Comparison of ENCODE assay signal across 10 cellular contexts in the genomic region with DNA sequence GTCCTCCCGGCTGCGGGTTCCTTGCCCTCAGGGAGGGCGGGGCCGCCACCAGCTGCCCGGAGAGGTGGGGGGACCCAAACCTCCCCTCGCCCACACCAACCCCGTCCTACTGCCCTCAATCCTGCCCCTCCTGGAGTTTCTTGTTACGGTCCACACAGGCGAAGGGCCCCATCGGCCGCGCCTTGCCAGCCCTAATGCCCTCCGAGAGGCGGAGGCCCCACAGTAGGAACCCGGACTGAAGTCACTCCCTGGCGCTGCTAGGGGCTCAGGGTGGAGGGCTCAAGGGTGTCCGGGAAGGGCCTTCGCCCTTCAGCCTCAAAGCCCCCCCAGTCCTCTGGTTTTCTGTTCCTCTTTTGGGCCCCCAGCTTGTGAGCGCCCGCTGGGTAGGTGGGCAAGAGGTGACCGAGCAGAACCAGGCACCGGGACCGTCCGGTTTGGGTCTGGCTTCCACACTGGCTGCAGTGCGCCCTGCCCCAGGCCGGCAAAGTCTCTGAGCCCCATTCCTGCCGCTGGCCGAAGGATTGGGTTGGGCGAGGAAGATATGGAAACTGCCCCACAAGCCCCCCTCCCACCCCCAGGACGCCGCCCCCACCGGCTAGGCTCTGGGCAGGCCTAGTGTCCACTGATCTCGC. TPM values are rescaled to one million over a fixed set of nuclear protein-coding genes. Genes with fewer than 3 reads are reported as not detected.
A peak's percentile ranks its signal among the peaks of the same experiment; 100 is the strongest.
DNase-seq lines count a peak whose midpoint lies in the region; ATAC-seq and TF ChIP-seq lines count a peak whose summit lies in the region.
"Had no signal": no experiment of that assay in that cellular context is flagged by ENCODE, and none has a peak within 500 bp of the region (broad histone marks: within the 10 kb centered on the region; RNA-seq: fewer than 3 reads in every experiment).

No MANE protein-coding gene starts in this region.

- H3K4me1 Mint-ChIP-seq in activated T-cell treated with anti-CD3 and anti-CD28 coated beads, Interleukin-2, amount 50 U/mL, for 72 hours (ENCODE audit: low read depth): peaks cover 5% of the 10 kb centered on the region

- H3K27me3 ChIP-seq in ectodermal cell (ENCODE audit: control insufficient read depth, insufficient read depth, low read length, poor library complexity, severe bottlenecking) (peaks cover 64% of the 10 kb centered on the region), mucosa of rectum (ENCODE audit: control insufficient read depth in 2 of 2, insufficient read depth in 2 of 2, low read length in 2 of 2) (peaks cover 0 to 5% of the 10 kb centered on the region in 2 donors), upper lobe of right lung (peaks cover 25% of the 10 kb centered on the region), Karpas-422 (ENCODE audit: low read length) (no peaks in the 10 kb centered on the region)

- H3K4me1 ChIP-seq in ectodermal cell (ENCODE audit: control insufficient read depth, insufficient read depth, low read length) (peaks cover 16% of the 10 kb centered on the region), mucosa of rectum (ENCODE audit: control insufficient read depth in 2 of 2, insufficient read depth in 2 of 2, low read length in 2 of 2) (peaks cover 25 to 31% of the 10 kb centered on the region in 2 donors), upper lobe of right lung (peaks cover 24% of the 10 kb centered on the region), Karpas-422 (ENCODE audit: low read length) (no peaks in the 10 kb centered on the region)
- H3K4me1 ChIP-seq: BE2C had no signal

- peak overlapping the region; percentile 54 to 66 for H3K4me3 Mint-ChIP-seq in activated T-cell treated with anti-CD3 and anti-CD28 coated beads, Interleukin-2, amount 50 U/mL, for 72 hours

- intact Hi-C loops in upper lobe of right lung (cut with DNase I): no loop called here

- H3K9me2 ChIP-seq in Karpas-422 (replicated peaks; ENCODE audit: insufficient read depth, low read length): no peaks in the 10 kb centered on the region

- no peaks in the 10 kb centered on the region for H3K9me3 Mint-ChIP-seq in activated T-cell treated with anti-CD3 and anti-CD28 coated beads, Interleukin-2, amount 50 U/mL, for 72 hours

- 15 to 17% methylated on average over 29 to 33 of the region's 33 CpGs for WGBS in ectodermal cell, 2 experiments

- H3K9ac ChIP-seq in mucosa of rectum (ENCODE audit: low read depth in 1 of 2, low read length in 2 of 2) (peak overlapping the region; percentile 41 to 83), Karpas-422 (ENCODE audit: low read length) (no peak overlapping the region)

- H2AFZ ChIP-seq in Karpas-422 (ENCODE audit: low read length): no peak overlapping the region

- H3K4me2 ChIP-seq in Karpas-422 (ENCODE audit: low read depth, low read length, poor library complexity, severe bottlenecking): no peak overlapping the region

- H3K4me3 ChIP-seq in ectodermal cell (ENCODE audit: insufficient read depth, low read depth, low read length) (peak overlapping the region; percentile 27), mucosa of rectum (ENCODE audit: low read length in 2 of 2) (peak overlapping the region in 1 of 2 donors; percentile 63), upper lobe of right lung (peak overlapping the region; percentile 46), Karpas-422 (ENCODE audit: low read length) (no peak overlapping the region)

- H3K79me2 ChIP-seq in Karpas-422 (ENCODE audit: low read length): no peaks in the 10 kb centered on the region

- no peaks in the 10 kb centered on the region for H3K9me3 ChIP-seq in ectodermal cell (ENCODE audit: control insufficient read depth, low read length)
- no peaks in the 10 kb centered on the region for H3K9me3 ChIP-seq in mucosa of rectum (ENCODE audit: control insufficient read depth in 2 of 2, low read length in 2 of 2)
- no peaks in the 10 kb centered on the region for H3K9me3 ChIP-seq in upper lobe of right lung
- H3K9me3 ChIP-seq in Karpas-422 (ENCODE audit: low read length): no peaks in the 10 kb centered on the region
- H3K9me3 ChIP-seq: BE2C had no signal

- no peak overlapping the region for H3K27ac Mint-ChIP-seq in activated T-cell treated with anti-CD3 and anti-CD28 coated beads, Interleukin-2, amount 50 U/mL, for 72 hours

- H4K20me1 ChIP-seq in Karpas-422 (ENCODE audit: insufficient read depth, low read depth, low read length): peaks cover 15% of the 10 kb centered on the region; the same call in 1 of the 2 replicates

- H3K36me3 Mint-ChIP-seq in activated T-cell treated with anti-CD3 and anti-CD28 coated beads, Interleukin-2, amount 50 U/mL, for 72 hours (ENCODE audit: insufficient read depth in 2 of 2): no peaks in the 10 kb centered on the region

- TF ChIP-seq CTCF in upper lobe of right lung (IDR thresholded peaks at IDR 0.05): no peak

- H3K27ac ChIP-seq in ectodermal cell (ENCODE audit: insufficient read depth, low read depth, low read length, poor library complexity, severe bottlenecking) (no peak overlapping the region), mucosa of rectum (ENCODE audit: low read depth in 2 of 2, low read length in 2 of 2) (peak overlapping the region; percentile 71 to 78), upper lobe of right lung (no peak overlapping the region), Karpas-422 (ENCODE audit: low read length) (no peak overlapping the region)

- peak in 1 of 2 donors; percentile 5 for ATAC-seq in activated T-cell treated with anti-CD3 and anti-CD28 coated beads, Interleukin-2, amount 50 U/mL, for 72 hours (replicated peaks in 1 of 2)
- ATAC-seq in upper lobe of right lung (no peak), left lobe of liver (no peak)

- DNase-seq in activated T-cell treated with anti-CD3 and anti-CD28 coated beads, Interleukin-2, amount 50 U/mL, for 72 hours: no peak
- no peak for DNase-seq in activated T-cell treated with anti-CD3 and anti-CD28 coated beads, Interleukin-2, amount 50 U/mL, for 48 hours
- DNase-seq in upper lobe of right lung: no peak
- no peak for DNase-seq in left lobe of liver (ENCODE audit: low spot score)
- no peak for DNase-seq in Karpas-422
- no peak for DNase-seq in SKM-1 (lab: John Stamatoyannopoulos, UW; ENCODE audit: unreplicated experiment)
- DNase-seq: BE2C, NCI-H446 treated with DMSO at 0.1 percent for 48 hours had no signal

- H3K36me3 ChIP-seq in ectodermal cell (ENCODE audit: control insufficient read depth, insufficient read depth, low read length): no peaks in the 10 kb centered on the region
- no peaks in the 10 kb centered on the region for H3K36me3 ChIP-seq in mucosa of rectum (ENCODE audit: control insufficient read depth in 2 of 2, insufficient read depth in 2 of 2, low read length in 2 of 2)
- no peaks in the 10 kb centered on the region for H3K36me3 ChIP-seq in upper lobe of right lung
- no peaks in the 10 kb centered on the region for H3K36me3 ChIP-seq in Karpas-422 (ENCODE audit: insufficient read depth, low read length)
- H3K36me3 ChIP-seq: BE2C had no signal

- peaks cover 35% of the 10 kb centered on the region for H3K27me3 Mint-ChIP-seq in activated T-cell treated with anti-CD3 and anti-CD28 coated beads, Interleukin-2, amount 50 U/mL, for 72 hours (ENCODE audit: low read depth)

RNA-seq across cellular contexts. Expression of gene DUSP8, which starts 24.5 kb away (rescaled TPM):
- 1 to 10 TPM; 2.8 to 5.1 TPM for total RNA-seq in activated T-cell treated with anti-CD3 and anti-CD28 coated beads, Interleukin-2, amount 50 U/mL, for 72 hours
- polyA plus RNA-seq in ectodermal cell (2013, experiment 1 of 4): 1.4 TPM
- polyA plus RNA-seq in ectodermal cell (2013, experiment 2 of 4): 2.3 TPM
- 1.9 TPM for polyA plus RNA-seq in ectodermal cell (2013, experiment 3 of 4)
- 2.4 TPM for polyA plus RNA-seq in ectodermal cell (2013, experiment 4 of 4)
- total RNA-seq in upper lobe of right lung (18.0 TPM), left lobe of liver (0.23 TPM)
- not detected in 2 replicates for total RNA-seq in Karpas-422 (2014; rRNA removed; shearing (Covaris generic); ENCODE audit: low replicate concordance)

RNA-seq across cellular contexts. Expression of gene KRTAP5-1, which starts 37.5 kb away (rescaled TPM):
- not detected for total RNA-seq in activated T-cell treated with anti-CD3 and anti-CD28 coated beads, Interleukin-2, amount 50 U/mL, for 72 hours
- not detected for polyA plus RNA-seq in ectodermal cell (2013, experiment 1 of 4)
- not detected for polyA plus RNA-seq in ectodermal cell (2013, experiment 2 of 4)
- not detected for polyA plus RNA-seq in ectodermal cell (2013, experiment 3 of 4)
- not detected for polyA plus RNA-seq in ectodermal cell (2013, experiment 4 of 4)
- not detected for total RNA-seq in upper lobe of right lung
- not detected for total RNA-seq in left lobe of liver
- not detected in 2 replicates for total RNA-seq in Karpas-422 (2014; rRNA removed; shearing (Covaris generic); ENCODE audit: low replicate concordance)

RNA-seq across cellular contexts. Expression of gene KRTAP5-2, which starts 50.5 kb away (rescaled TPM):
- not detected for total RNA-seq in activated T-cell treated with anti-CD3 and anti-CD28 coated beads, Interleukin-2, amount 50 U/mL, for 72 hours
- not detected for polyA plus RNA-seq in ectodermal cell (2013, experiment 1 of 4)
- not detected for polyA plus RNA-seq in ectodermal cell (2013, experiment 2 of 4)
- polyA plus RNA-seq in ectodermal cell (2013, experiment 3 of 4): not detected
- polyA plus RNA-seq in ectodermal cell (2013, experiment 4 of 4): not detected
- not detected for total RNA-seq in upper lobe of right lung
- total RNA-seq in left lobe of liver: not detected
- not detected in 2 replicates for total RNA-seq in Karpas-422 (2014; rRNA removed; shearing (Covaris generic); ENCODE audit: low replicate concordance)

Comparison
In these comparisons a context has a peak if more than half of its experiments do, and no peak if none do; other contexts are left out.
1. H3K27ac ChIP-seq: peak in mucosa of rectum (2 of 2); none in ectodermal cell (single experiment), upper lobe of right lung (single experiment) and Karpas-422 (single experiment).